In genomic region chr2:96501886-96502810, GRCh38 we compare ENCODE assay signal across 11 cellular contexts. TPM values are rescaled to one million over a fixed set of nuclear protein-coding genes. Genes with fewer than 3 reads are reported as not detected.
DNase-seq lines count a peak whose midpoint lies in the region; ATAC-seq, FAIRE-seq and TF ChIP-seq lines count a peak whose summit lies in the region.
"Had no signal": no experiment of that assay in that cellular context is flagged by ENCODE, and none has a peak within 500 bp of the region (broad histone marks: within the 10 kb centered on the region; RNA-seq: fewer than 3 reads in every experiment).

No MANE protein-coding gene starts in this region.

- intact Hi-C loops in natural killer cell (cut with micrococcal nuclease) = loop anchor here (10.0 kb wide), 1 partner anchor 477 kb away; no protein-coding TSS in a partner anchor
- intact Hi-C loops in PC-9 (cut with micrococcal nuclease; ENCODE audit: unreplicated experiment) = loop anchor here (10.0 kb wide), 1 partner anchor 297 kb away; the partner anchor contains the start of gene STARD7
- intact Hi-C loops in transverse colon (cut with DNase I; ENCODE audit: low total_unique reads) = no loop called here

- H3K4me3 Mint-ChIP-seq in natural killer cell treated with Interleukin-12 subunit alpha and Interleukin-12 subunit beta and Interleukin-15 and Interleukin-18, amount 100 ng/mL, for 72 hours = peak overlapping the region; percentile 34
- H3K4me3 Mint-ChIP-seq in natural killer cell = no peak overlapping the region

- no peak for TF ChIP-seq CTCF in natural killer cell (IDR thresholded peaks at IDR 0.05)
- TF ChIP-seq CTCF in PC-9 (conservative IDR thresholded peaks at IDR 0.05) = no peak
- no peak for TF ChIP-seq CTCF in keratinocyte (optimal IDR thresholded peaks at IDR 0.05 in 1 of 3, IDR thresholded peaks at IDR 0.05 in 1 of 3, conservative IDR thresholded peaks at IDR 0.05 in 1 of 3; ENCODE audit: extremely low read depth in 1 of 3, insufficient read depth in 2 of 3, low read length in 3 of 3)
- TF ChIP-seq CTCF in transverse colon (IDR thresholded peaks at IDR 0.05) = no peak

- peaks cover 23% of the 10 kb centered on the region for H3F3A ChIP-seq in PC-9 (ENCODE audit: insufficient read depth, low read depth)

- no peaks in the 10 kb centered on the region for H4K20me1 ChIP-seq in PC-9 (ENCODE audit: insufficient read depth)
- H4K20me1 ChIP-seq in keratinocyte (ENCODE audit: control insufficient read depth, extremely low read depth, insufficient read depth, low read length) = no peaks in the 10 kb centered on the region

- no peaks in the 10 kb centered on the region for H3K36me3 Mint-ChIP-seq in natural killer cell treated with Interleukin-12 subunit alpha and Interleukin-12 subunit beta and Interleukin-15 and Interleukin-18, amount 100 ng/mL, for 72 hours
- H3K36me3 Mint-ChIP-seq in natural killer cell = no peaks in the 10 kb centered on the region

- no peaks in the 10 kb centered on the region for H3K9me3 ChIP-seq in PC-9 (ENCODE audit: insufficient read depth, low read depth)
- H3K9me3 ChIP-seq in keratinocyte (ENCODE audit: control insufficient read depth, low read depth, low read length) = no peaks in the 10 kb centered on the region
- H3K9me3 ChIP-seq in transverse colon = no peaks in the 10 kb centered on the region

- H3K36me3 ChIP-seq in PC-9 (ENCODE audit: low read depth) = no peaks in the 10 kb centered on the region
- H3K36me3 ChIP-seq in keratinocyte (ENCODE audit: control insufficient read depth in 2 of 2, extremely low read depth in 1 of 2, insufficient read depth in 2 of 2, low read length in 2 of 2) = no peaks in the 10 kb centered on the region
- no peaks in the 10 kb centered on the region for H3K36me3 ChIP-seq in transverse colon

- H3K4me3 ChIP-seq in PC-9 (no peak overlapping the region), keratinocyte (ENCODE audit: control insufficient read depth in 2 of 3, extremely low read depth in 1 of 3, insufficient read depth in 2 of 3, low read depth in 1 of 3, low read length in 3 of 3) (no peak overlapping the region), transverse colon (no peak overlapping the region)

- H3K4me1 ChIP-seq in PC-9 (replicated peaks; ENCODE audit: insufficient read depth) (peaks cover 57% of the 10 kb centered on the region), keratinocyte (ENCODE audit: control insufficient read depth, extremely low read depth, insufficient read depth, low read length) (peaks cover 14% of the 10 kb centered on the region), transverse colon (peaks cover 0 to 27% (median 9%) of the 10 kb centered on the region in 4 donors)

- no peaks in the 10 kb centered on the region for H3K27me3 Mint-ChIP-seq in natural killer cell treated with Interleukin-12 subunit alpha and Interleukin-12 subunit beta and Interleukin-15 and Interleukin-18, amount 100 ng/mL, for 72 hours
- H3K27me3 Mint-ChIP-seq in natural killer cell (ENCODE audit: low read depth in 2 of 2) = peaks cover 11 to 13% of the 10 kb centered on the region in 2 donors

- no peaks in the 10 kb centered on the region for H3K79me2 ChIP-seq in PC-9 (ENCODE audit: low read depth)
- H3K79me2 ChIP-seq in keratinocyte (ENCODE audit: control insufficient read depth, insufficient read depth, low read length) = no peaks in the 10 kb centered on the region

- POLR2A ChIA-PET in PC-9 (lab: Charles Lee; ENCODE audit: unreplicated experiment) = interaction anchor here (0.5 kb wide), 1 partner anchor 9 kb away, joined by 3 read pairs; no protein-coding TSS in a partner anchor

- H3K9me1 ChIP-seq in keratinocyte (ENCODE audit: control insufficient read depth, extremely low read depth, insufficient read depth, low read length) = no peaks in the 10 kb centered on the region

- H3K27ac Mint-ChIP-seq in natural killer cell treated with Interleukin-12 subunit alpha and Interleukin-12 subunit beta and Interleukin-15 and Interleukin-18, amount 100 ng/mL, for 72 hours = peak overlapping the region; percentile 50 to 83
- no peak overlapping the region for H3K27ac Mint-ChIP-seq in natural killer cell

- H3K9me2 ChIP-seq in PC-9 (ENCODE audit: insufficient read depth) = no peaks in the 10 kb centered on the region

- no peak overlapping the region for H3K9ac ChIP-seq in keratinocyte (ENCODE audit: control insufficient read depth, extremely low read depth, insufficient read depth, low read length)

- H3K27ac ChIP-seq in PC-9 (no peak overlapping the region), keratinocyte (ENCODE audit: control insufficient read depth, insufficient read depth, low read length) (no peak overlapping the region), transverse colon (no peak overlapping the region)

- 78% methylated on average over 15 of the region's 16 CpGs; no CpG with 5 or more reads in 1 of the 2 donors for WGBS in transverse colon (ENCODE audit: low coverage in 1 of 2), 2 donors

- no peak for DNase-seq in natural killer cell treated with Interleukin-12 subunit alpha and Interleukin-12 subunit beta and Interleukin-15 and Interleukin-18, amount 100 ng/mL, for 72 hours (ENCODE audit: low spot score)
- DNase-seq in natural killer cell (no peak), PC-9 (no peak), keratinocyte (ENCODE audit: low read depth, low spot score) (no peak), transverse colon (peak; percentile 41), superior temporal gyrus (ENCODE audit: extremely low spot score) (no peak), AG08396 (ENCODE audit: low spot score) (no peak)
- DNase-seq: activated CD4-positive, alpha-beta T cell treated with anti-CD3 and anti-CD28 coated beads for 48 hours; amniotic stem cell had no signal

- TF ChIP-seq POLR2A in transverse colon (IDR thresholded peaks at IDR 0.05) = no peak

- dilution Hi-C loops in keratinocyte (cut with MboI; ENCODE audit: extremely low pct_ligation_motif_present, low sequenced_read_pairs) = no loop called here

- no peak overlapping the region for H2AFZ ChIP-seq in PC-9
- peak overlapping the region; percentile 68 for H2AFZ ChIP-seq in keratinocyte (ENCODE audit: control insufficient read depth, low read length)

- CTCF ChIA-PET in PC-9 (lab: Charles Lee) = no interaction called here

- in situ Hi-C loops in transverse colon (cut with MboI; ENCODE audit: low pct_ligation_motif_present in 1 of 4, low pct_unique_long_range_greater_than_20kb in 1 of 4, low sequenced_read_pairs in 3 of 4) = loop anchor here in 1 of 4 donors (25.0 kb wide), 2 partner anchors 190 to 490 kb away; partner anchors contain the start of gene SNRNP200

- no peaks in the 10 kb centered on the region for H3K9me3 Mint-ChIP-seq in natural killer cell treated with Interleukin-12 subunit alpha and Interleukin-12 subunit beta and Interleukin-15 and Interleukin-18, amount 100 ng/mL, for 72 hours
- H3K9me3 Mint-ChIP-seq in natural killer cell = no peaks in the 10 kb centered on the region

- BruUV-seq in PC-9 (replicated peaks; lab: Mats Ljungman, UMichigan) = no TSS peak

- H3K4me2 ChIP-seq in PC-9 = peak overlapping the region; percentile 41
- H3K4me2 ChIP-seq in keratinocyte (ENCODE audit: control insufficient read depth, extremely low read depth, insufficient read depth, low read depth, low read length) = no peak overlapping the region

- no peaks in the 10 kb centered on the region for H3K27me3 ChIP-seq in PC-9 (ENCODE audit: insufficient read depth, low read depth)
- peaks cover 19% of the 10 kb centered on the region for H3K27me3 ChIP-seq in keratinocyte (ENCODE audit: control insufficient read depth, extremely low read depth, insufficient read depth, low read length)
- H3K27me3 ChIP-seq in transverse colon = peaks cover 13% of the 10 kb centered on the region

- H3K4me1 Mint-ChIP-seq in natural killer cell treated with Interleukin-12 subunit alpha and Interleukin-12 subunit beta and Interleukin-15 and Interleukin-18, amount 100 ng/mL, for 72 hours (ENCODE audit: low read depth in 2 of 2) = peaks cover 18 to 26% of the 10 kb centered on the region in 2 donors
- H3K4me1 Mint-ChIP-seq in natural killer cell = no peaks in the 10 kb centered on the region

- no peak for FAIRE-seq in keratinocyte (lab: Jason Lieb, UNC)

- ATAC-seq in natural killer cell treated with Interleukin-12 subunit alpha and Interleukin-12 subunit beta and Interleukin-15 and Interleukin-18, amount 100 ng/mL, for 72 hours = peak; percentile 41
- ATAC-seq in natural killer cell (no peak), GM18861 (IDR thresholded peaks at IDR 0.05; ENCODE audit: unreplicated experiment) (no peak)

- TF ChIP-seq EP300 in transverse colon (IDR thresholded peaks at IDR 0.05; ENCODE audit: low read depth) = no peak

RNA-seq across cellular contexts. Expression of gene NEURL3, which starts 3.0 kb away (rescaled TPM):
- under 1 TPM in 1 of 2 donors, not detected in 1; 0.64 TPM for total RNA-seq in natural killer cell treated with Interleukin-12 subunit alpha and Interleukin-12 subunit beta and Interleukin-15 and Interleukin-18, amount 100 ng/mL, for 72 hours
- total RNA-seq in natural killer cell (not detected), PC-9 (2021) (0.48 and 0.63 TPM in 2 replicates), transverse colon (1 to 10 TPM in 2 of 4 donors, under 1 TPM in 1, not detected in 1; 0.32 to 7.9 (median 7.0) TPM)
- 0.05 to 0.06 TPM in 2 of 3 replicates, not detected in the other for polyA plus RNA-seq in keratinocyte
- not detected for polyA plus RNA-seq in keratinocyte (2011; ENCODE audit: low read depth)
- polyA plus RNA-seq in keratinocyte (2011; cell fraction: cytosol; rRNA removed) = not detected in 2 replicates
- 0.15 and 0.48 TPM in 2 replicates for polyA plus RNA-seq in keratinocyte (2011; cell fraction: nucleus; rRNA removed)
- 0.20 TPM in 1 of 2 replicates, not detected in the other for polyA plus RNA-seq in keratinocyte (2012; ENCODE audit: low replicate concordance)
- polyA minus RNA-seq in keratinocyte = not detected in 3 replicates
- not detected for polyA minus RNA-seq in keratinocyte (2011; cell fraction: cytosol; rRNA and poly(A)+ RNA removed)
- 0.32 TPM in 1 of 2 replicates, not detected in the other for polyA minus RNA-seq in keratinocyte (2011; cell fraction: nucleus; rRNA and poly(A)+ RNA removed)
- total RNA-seq: LHCN-M2 had no signal

RNA-seq across cellular contexts. Expression of gene ARID5A, which starts 34.4 kb away (rescaled TPM):
- 100 to 1,000 TPM in 1 of 2 donors, 10 to 100 TPM in 1; 81.4 to 115 TPM for total RNA-seq in natural killer cell treated with Interleukin-12 subunit alpha and Interleukin-12 subunit beta and Interleukin-15 and Interleukin-18, amount 100 ng/mL, for 72 hours
- total RNA-seq in natural killer cell = 100 to 1,000 TPM in 2 of 3 donors, 10 to 100 TPM in 1; 90.9 to 117 (median 114) TPM
- 5.1 and 6.0 TPM in 2 replicates for total RNA-seq in PC-9 (2021)
- polyA plus RNA-seq in keratinocyte = 1.6 to 2.8 TPM (median 1.9 TPM) in 3 replicates
- polyA plus RNA-seq in keratinocyte (2011; ENCODE audit: low read depth) = 3.4 TPM
- polyA plus RNA-seq in keratinocyte (2011; cell fraction: cytosol; rRNA removed) = 0.98 and 2.6 TPM in 2 replicates
- 2.4 and 3.3 TPM in 2 replicates for polyA plus RNA-seq in keratinocyte (2011; cell fraction: nucleus; rRNA removed)
- 3.0 and 4.9 TPM in 2 replicates for polyA plus RNA-seq in keratinocyte (2012; ENCODE audit: low replicate concordance)
- 0.86 to 4.1 TPM (median 0.93 TPM) in 3 replicates for polyA minus RNA-seq in keratinocyte
- polyA minus RNA-seq in keratinocyte (2011; cell fraction: cytosol; rRNA and poly(A)+ RNA removed) = 3.1 TPM
- 1.0 and 2.4 TPM in 2 replicates for polyA minus RNA-seq in keratinocyte (2011; cell fraction: nucleus; rRNA and poly(A)+ RNA removed)
- total RNA-seq in transverse colon = 100 to 1,000 TPM in 1 of 4 donors, 10 to 100 TPM in 2, 1 to 10 TPM in 1; 9.8 to 113 (median 18.1) TPM

Comparison
In these comparisons a context has a peak if more than half of its experiments do, and no peak if none do; other contexts are left out.
1. ATAC-seq: peak in natural killer cell treated with Interleukin-12 subunit alpha and Interleukin-12 subunit beta and Interleukin-15 and Interleukin-18, amount 100 ng/mL, for 72 hours (2 of 2); none in natural killer cell (0 of 3) and GM18861 (single experiment).
2. H3K27ac Mint-ChIP-seq: peak in natural killer cell treated with Interleukin-12 subunit alpha and Interleukin-12 subunit beta and Interleukin-15 and Interleukin-18, amount 100 ng/mL, for 72 hours (2 of 2); none in natural killer cell (0 of 2).